Comparison of ENCODE assay signal across 15 cellular contexts in the genomic region with DNA sequence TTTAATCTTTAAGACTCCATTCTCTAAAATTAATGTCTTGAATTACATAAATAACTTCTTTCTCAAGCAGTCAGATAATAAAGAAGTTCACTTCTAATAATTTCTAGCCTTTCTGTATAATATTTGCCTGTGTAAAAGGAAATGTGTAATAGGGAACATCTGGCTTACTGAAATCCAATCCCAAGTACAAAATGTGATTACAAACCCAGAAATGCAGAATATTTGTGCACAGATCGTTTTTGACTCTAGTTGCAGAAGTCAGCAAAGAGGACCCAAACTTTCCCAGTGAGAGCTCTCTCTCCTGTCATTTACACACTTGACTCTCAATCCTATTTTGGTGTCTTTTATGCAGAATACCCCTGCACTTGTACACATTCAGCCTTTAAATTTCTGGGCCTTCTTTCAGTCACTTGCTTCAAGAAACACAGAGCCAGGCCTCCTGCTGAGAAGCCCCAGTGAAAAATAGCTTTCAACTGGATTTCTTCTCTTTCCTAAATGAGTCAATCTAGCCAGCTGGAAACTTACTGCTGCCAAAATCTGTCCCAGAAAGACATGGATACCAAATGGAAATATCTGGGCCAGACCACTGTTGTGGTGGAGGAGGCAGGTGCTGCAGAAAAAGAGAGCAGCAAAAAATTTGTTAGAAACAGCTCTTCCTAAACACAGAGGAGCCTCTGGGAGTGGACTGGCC.
DNase-seq lines count a peak whose midpoint lies in the region; ATAC-seq, FAIRE-seq and TF ChIP-seq lines count a peak whose summit lies in the region.
"Had no signal": no experiment of that assay in that cellular context is flagged by ENCODE, and none has a peak within 500 bp of the region (broad histone marks: within the 10 kb centered on the region; RNA-seq: fewer than 3 reads in every experiment).

No MANE protein-coding gene starts in this region.

- TF ChIP-seq CTCF in HFFc6 (IDR thresholded peaks at IDR 0.05) (no peak), stomach (IDR thresholded peaks at IDR 0.05) (no peak), OCI-LY7 (conservative IDR thresholded peaks at IDR 0.05; ENCODE audit: low read length) (no peak)

- no peaks in the 10 kb centered on the region for H3K9me2 ChIP-seq in OCI-LY7 (ENCODE audit: insufficient read depth, low read length)

- no peak for FAIRE-seq in urothelium cell line (lab: Jason Lieb, UNC)

- peaks cover 2% of the 10 kb centered on the region for H3K27me3 Mint-ChIP-seq in HFFc6 (ENCODE audit: insufficient read depth)
- H3K27me3 Mint-ChIP-seq in stimulated activated memory B cell treated with anti-CD40 and anti-IgM and Interleukin-4, amounts not matched to agents 10 μg/mL and 1 μg/mL and 100 μg/mL, for 72 hours, result no peaks in the 10 kb centered on the region
- H3K27me3 Mint-ChIP-seq: activated CD4-positive, alpha-beta T cell treated with anti-CD3 and anti-CD28 coated beads for 36 hours; naive thymus-derived CD8-positive, alpha-beta T cell had no signal

- no peaks in the 10 kb centered on the region for H3K79me2 ChIP-seq in OCI-LY7 (ENCODE audit: insufficient read depth, low read depth, low read length)

- H3K9me3 ChIP-seq in stomach, result no peaks in the 10 kb centered on the region
- H3K9me3 ChIP-seq in OCI-LY7 (ENCODE audit: low read length), result no peaks in the 10 kb centered on the region

- CTCF ChIA-PET in OCI-LY7 (lab: Charles Lee; ENCODE audit: unreplicated experiment), result no interaction called here

- no peak overlapping the region for H3K4me3 ChIP-seq in stomach
- H3K4me3 ChIP-seq in OCI-LY7 (ENCODE audit: low read depth, low read length, poor library complexity, severe bottlenecking), result no peak overlapping the region

- no peak overlapping the region for H3K4me2 ChIP-seq in OCI-LY7 (ENCODE audit: low read length)

- 58 to 68% (median 64%) methylated on average over 1 of the region's 1 CpG for WGBS in stomach, 5 donors

- no peak overlapping the region for H3K4me3 Mint-ChIP-seq in HFFc6
- H3K4me3 Mint-ChIP-seq in stimulated activated memory B cell treated with anti-CD40 and anti-IgM and Interleukin-4, amounts not matched to agents 10 μg/mL and 1 μg/mL and 100 μg/mL, for 72 hours, result no peak overlapping the region
- H3K4me3 Mint-ChIP-seq: activated CD4-positive, alpha-beta T cell treated with anti-CD3 and anti-CD28 coated beads for 36 hours; naive thymus-derived CD8-positive, alpha-beta T cell had no signal

- ATAC-seq in left ventricle myocardium superior, result peak; percentile 69
- ATAC-seq in GM21447 (IDR thresholded peaks at IDR 0.05; ENCODE audit: unreplicated experiment), result no peak
- no peak for ATAC-seq in stimulated activated memory B cell treated with anti-CD40 and anti-IgM and Interleukin-4, amounts not matched to agents 10 μg/mL and 1 μg/mL and 100 μg/mL, for 72 hours
- ATAC-seq: activated CD4-positive, alpha-beta T cell treated with anti-CD3 and anti-CD28 coated beads for 36 hours; HCT116; naive thymus-derived CD8-positive, alpha-beta T cell had no signal

- H3K36me3 ChIP-seq in stomach, result peaks cover 6 to 78% (median 68%) of the 10 kb centered on the region in 4 donors
- peaks cover 45% of the 10 kb centered on the region for H3K36me3 ChIP-seq in OCI-LY7 (ENCODE audit: insufficient read depth, low read length)

- no peaks in the 10 kb centered on the region for H3K27me3 ChIP-seq in stomach

- peak overlapping the region; percentile 67 for H3K27ac Mint-ChIP-seq in HFFc6
- H3K27ac Mint-ChIP-seq in stimulated activated memory B cell treated with anti-CD40 and anti-IgM and Interleukin-4, amounts not matched to agents 10 μg/mL and 1 μg/mL and 100 μg/mL, for 72 hours, result no peak overlapping the region
- H3K27ac Mint-ChIP-seq: activated CD4-positive, alpha-beta T cell treated with anti-CD3 and anti-CD28 coated beads for 36 hours; naive thymus-derived CD8-positive, alpha-beta T cell had no signal

- POLR2A ChIA-PET in OCI-LY7 (lab: Charles Lee), result no interaction called here

- peaks cover 42% of the 10 kb centered on the region for H3K36me3 Mint-ChIP-seq in HFFc6 (ENCODE audit: low read depth)
- H3K36me3 Mint-ChIP-seq in stimulated activated memory B cell treated with anti-CD40 and anti-IgM and Interleukin-4, amounts not matched to agents 10 μg/mL and 1 μg/mL and 100 μg/mL, for 72 hours, result peaks cover 58% of the 10 kb centered on the region

- no TSS peak for BruUV-seq in OCI-LY7 (replicated peaks; lab: Mats Ljungman, UMichigan)

- H3K27ac ChIP-seq in stomach, result peak overlapping the region in 3 of 5 donors; percentile 13 to 35 (median 25)
- no peak overlapping the region for H3K27ac ChIP-seq in OCI-LY7 (ENCODE audit: low read depth, low read length, poor library complexity, severe bottlenecking)

- H3K9me3 Mint-ChIP-seq in HFFc6, result no peaks in the 10 kb centered on the region
- no peaks in the 10 kb centered on the region for H3K9me3 Mint-ChIP-seq in stimulated activated memory B cell treated with anti-CD40 and anti-IgM and Interleukin-4, amounts not matched to agents 10 μg/mL and 1 μg/mL and 100 μg/mL, for 72 hours
- H3K9me3 Mint-ChIP-seq: naive thymus-derived CD8-positive, alpha-beta T cell had no signal

- H4K20me1 ChIP-seq in OCI-LY7 (ENCODE audit: insufficient read depth, low read length), result no peaks in the 10 kb centered on the region

- DNase-seq in HFFc6 (no peak), brain pericyte (ENCODE audit: low read depth, low spot score) (peak; percentile 54), left ventricle myocardium superior (no peak), stomach (no peak), OCI-LY7 (ENCODE audit: low spot score) (no peak), urothelium cell line (ENCODE audit: low spot score) (no peak)
- DNase-seq: activated CD4-positive, alpha-beta T cell treated with anti-CD3 and anti-CD28 coated beads for 36 hours; activated gamma-delta T cell; effector CD8-positive, alpha-beta T cell; naive thymus-derived CD8-positive, alpha-beta T cell; NCI-H524 treated with DMSO at 0.1 percent for 48 hours; stimulated activated CD4-positive, alpha-beta T cell treated with anti-CD3 and anti-CD28 coated beads, Interleukin-2, amount 100 ng/mL, for 24 hours had no signal

- H3K4me1 Mint-ChIP-seq in HFFc6 (ENCODE audit: low read depth), result peaks cover 62% of the 10 kb centered on the region
- H3K4me1 Mint-ChIP-seq in stimulated activated memory B cell treated with anti-CD40 and anti-IgM and Interleukin-4, amounts not matched to agents 10 μg/mL and 1 μg/mL and 100 μg/mL, for 72 hours, result peaks cover 8% of the 10 kb centered on the region

- no peak overlapping the region for H2AFZ ChIP-seq in OCI-LY7 (ENCODE audit: low read length)

- TF ChIP-seq POLR2A in stomach (IDR thresholded peaks at IDR 0.05), result no peak

- TF ChIP-seq EP300 in stomach (IDR thresholded peaks at IDR 0.05), result no peak

- intact Hi-C loops in left ventricle myocardium superior (cut with micrococcal nuclease) (no loop called here), stomach (cut with DNase I; ENCODE audit: low total_unique reads) (no loop called here), OCI-LY7 (cut with micrococcal nuclease; ENCODE audit: unreplicated experiment) (no loop called here)

- H3K4me1 ChIP-seq in stomach (peaks cover 0 to 4% (median 0%) of the 10 kb centered on the region in 4 donors), OCI-LY7 (ENCODE audit: insufficient read depth, low read length, poor library complexity, severe bottlenecking) (no peaks in the 10 kb centered on the region)
